Comparison of ENCODE assay signal across 10 cellular contexts in genomic region chr12:46556105-46556559, GRCh38.
DNase-seq lines count a peak whose midpoint lies in the region; ATAC-seq and TF ChIP-seq lines count a peak whose summit lies in the region.
"Had no signal": no experiment of that assay in that cellular context is flagged by ENCODE, and none has a peak within 500 bp of the region (broad histone marks: within the 10 kb centered on the region; RNA-seq: fewer than 3 reads in every experiment).

No MANE protein-coding gene starts in this region.

- H4K20me1 ChIP-seq in hepatocyte (ENCODE audit: insufficient read depth, poor library complexity, severe bottlenecking) = no peaks in the 10 kb centered on the region

- peak overlapping the region; percentile 87 for H3K27ac Mint-ChIP-seq in HFFc6
- no peak overlapping the region for H3K27ac Mint-ChIP-seq in effector memory CD8-positive, alpha-beta T cell

- H3K4me3 ChIP-seq in astrocyte of the cerebellum (ENCODE audit: low read depth, low read length) (no peak overlapping the region), hepatocyte (no peak overlapping the region), suprapubic skin (no peak overlapping the region)

- no peak for ATAC-seq in HG03432 (IDR thresholded peaks at IDR 0.05; ENCODE audit: unreplicated experiment)
- no peak for ATAC-seq in effector memory CD8-positive, alpha-beta T cell (replicated peaks)
- no peak for ATAC-seq in GM19455 (IDR thresholded peaks at IDR 0.05; ENCODE audit: unreplicated experiment)

- H3K27me3 ChIP-seq in hepatocyte = no peaks in the 10 kb centered on the region
- H3K27me3 ChIP-seq in suprapubic skin = no peaks in the 10 kb centered on the region

- H2AFZ ChIP-seq in hepatocyte = no peak overlapping the region

- H3K4me3 Mint-ChIP-seq in HFFc6 = peak overlapping the region; percentile 81
- no peak overlapping the region for H3K4me3 Mint-ChIP-seq in effector memory CD8-positive, alpha-beta T cell

- WGBS in hepatocyte (ENCODE audit: low lambda C conversion rate, missing lambda C conversion rate) = 21% methylated on average over 2 of the region's 2 CpGs
- WGBS in suprapubic skin = 31% methylated on average over 2 of the region's 2 CpGs

- TF ChIP-seq CTCF in HFFc6 (IDR thresholded peaks at IDR 0.05) = no peak
- TF ChIP-seq CTCF in astrocyte of the cerebellum (IDR thresholded peaks at IDR 0.05; ENCODE audit: low read depth, low read length, missing control alignments) = no peak
- no peak for TF ChIP-seq CTCF in hepatocyte (IDR thresholded peaks at IDR 0.05; ENCODE audit: poor library complexity)
- no peak for TF ChIP-seq CTCF in suprapubic skin (IDR thresholded peaks at IDR 0.05)

- no peaks in the 10 kb centered on the region for H3K79me2 ChIP-seq in hepatocyte

- in situ Hi-C loops in astrocyte of the cerebellum (cut with HindIII; ENCODE audit: low sequenced_read_pairs) = no loop called here

- H3K36me3 ChIP-seq in hepatocyte (replicated peaks; ENCODE audit: insufficient read depth, low read depth) (no peaks in the 10 kb centered on the region), suprapubic skin (no peaks in the 10 kb centered on the region)

- peaks cover 9% of the 10 kb centered on the region for H3K36me3 Mint-ChIP-seq in HFFc6 (ENCODE audit: low read depth)
- no peaks in the 10 kb centered on the region for H3K36me3 Mint-ChIP-seq in effector memory CD8-positive, alpha-beta T cell (ENCODE audit: insufficient read depth)

- peaks cover 98% of the 10 kb centered on the region for H3K4me1 Mint-ChIP-seq in HFFc6 (ENCODE audit: low read depth)
- H3K4me1 Mint-ChIP-seq in effector memory CD8-positive, alpha-beta T cell (ENCODE audit: low read depth in 2 of 2) = no peaks in the 10 kb centered on the region

- peaks cover 4% of the 10 kb centered on the region; the same call in 1 of the 2 replicates for H3K9me3 Mint-ChIP-seq in HFFc6
- no peaks in the 10 kb centered on the region for H3K9me3 Mint-ChIP-seq in effector memory CD8-positive, alpha-beta T cell

- H3K27ac ChIP-seq in hepatocyte = peak overlapping the region; percentile 74
- H3K27ac ChIP-seq in suprapubic skin = peak overlapping the region; percentile 82

- H3K4me1 ChIP-seq in hepatocyte (ENCODE audit: insufficient read depth) = peaks cover 21% of the 10 kb centered on the region
- H3K4me1 ChIP-seq in suprapubic skin = peaks cover 81% of the 10 kb centered on the region

- no peak for TF ChIP-seq EP300 in suprapubic skin (IDR thresholded peaks at IDR 0.05)

- peak; percentile 99 for DNase-seq in HFFc6
- DNase-seq in astrocyte of the cerebellum (ENCODE audit: low read depth) = peak; percentile 82
- DNase-seq in hepatocyte (ENCODE audit: low spot score) = no peak
- DNase-seq in suprapubic skin (ENCODE audit: low spot score in 2 of 2) = no peak
- no peak for DNase-seq in C1 segment of cervical spinal cord (lab: John Stamatoyannopoulos, UW)
- DNase-seq in effector memory CD8-positive, alpha-beta T cell = no peak
- DNase-seq: effector CD4-positive, alpha-beta T cell; occipital lobe had no signal

- peak overlapping the region; percentile 44 for H3K4me2 ChIP-seq in hepatocyte

- no peaks in the 10 kb centered on the region for H3K9me2 ChIP-seq in hepatocyte (replicated peaks; ENCODE audit: insufficient read depth)

- no peaks in the 10 kb centered on the region for H3K9me3 ChIP-seq in hepatocyte (ENCODE audit: low read depth)
- no peaks in the 10 kb centered on the region for H3K9me3 ChIP-seq in suprapubic skin

- 0 out of 2 replicates have a peak, but pooled peaks cover 3% of the 10 kb centered on the region for H3K27me3 Mint-ChIP-seq in HFFc6 (ENCODE audit: insufficient read depth)
- H3K27me3 Mint-ChIP-seq in effector memory CD8-positive, alpha-beta T cell = peaks cover 5 to 8% of the 10 kb centered on the region in 2 donors

- TF ChIP-seq POLR2A in suprapubic skin (IDR thresholded peaks at IDR 0.05) = no peak

Comparison
In these comparisons a context has a peak if more than half of its experiments do, and no peak if none do; other contexts are left out.
1. DNase-seq: peak in HFFc6 (single experiment) and astrocyte of the cerebellum (single experiment); none in hepatocyte (single experiment), suprapubic skin (0 of 2), C1 segment of cervical spinal cord (0 of 14) and effector memory CD8-positive, alpha-beta T cell (0 of 3).